In genomic region chr19:41325640-41325946, GRCh38 we compare ENCODE assay signal across 10 cellular contexts. TPM values are rescaled to one million over a fixed set of nuclear protein-coding genes. Genes with fewer than 3 reads are reported as not detected.
DNase-seq lines count a peak whose midpoint lies in the region; ATAC-seq and TF ChIP-seq lines count a peak whose summit lies in the region.
"Had no signal": no experiment of that assay in that cellular context is flagged by ENCODE, and none has a peak within 500 bp of the region (broad histone marks: within the 10 kb centered on the region; RNA-seq: fewer than 3 reads in every experiment).

No MANE protein-coding gene starts in this region.

- H2AFZ ChIP-seq in neural progenitor cell (replicated peaks) = no peak overlapping the region

- peak overlapping the region; percentile 12 for H3K4me3 ChIP-seq in AG04449 (ENCODE audit: low read depth, low read length)
- peak overlapping the region; percentile 5 to 33; a peak in 3 of 4 replicates for H3K4me3 ChIP-seq in Panc1 (ENCODE audit: low read depth in 2 of 2, low read length in 2 of 2)
- H3K4me3 ChIP-seq in neural progenitor cell = peak overlapping the region; percentile 46

- H3K4me2 ChIP-seq in neural progenitor cell = peak overlapping the region; percentile 87

- POLR2A ChIA-PET in AG04449 (lab: Yijun Ruan, JAX) = interaction anchor here (0.7 kb wide), 2 partner anchors 23 to 535 kb away, joined by 3 to 4 read pairs; partner anchors contain the start of gene RPS19
- POLR2A ChIA-PET in Panc1 (lab: Charles Lee) = no interaction called here

- CTCF ChIA-PET in AG04449 (lab: Yijun Ruan, JAX) (interaction anchor here (1.2 to 7.9 kb wide), 3 partner anchors 18 to 30 kb away, joined by 3 to 53 read pairs (median 4); no protein-coding TSS in a partner anchor), Panc1 (lab: Charles Lee) (interaction anchor here (0.7 kb wide), 1 partner anchor 98 kb away, joined by 10 read pairs; no protein-coding TSS in a partner anchor)

- TF ChIP-seq CTCF in AG04449 (IDR thresholded peaks at IDR 0.05; ENCODE audit: insufficient read depth, low read length, missing control alignments) (no peak), Panc1 (IDR thresholded peaks at IDR 0.05) (no peak), neural progenitor cell (IDR thresholded peaks at IDR 0.05) (no peak)

- H3K27me3 ChIP-seq in Panc1 (ENCODE audit: control insufficient read depth, insufficient read depth, low read length) = no peaks in the 10 kb centered on the region
- peaks cover 12% of the 10 kb centered on the region for H3K27me3 ChIP-seq in neural progenitor cell

- no peak for ATAC-seq in Panc1
- no peak for ATAC-seq in GM21526 (IDR thresholded peaks at IDR 0.05; ENCODE audit: low FRiP score, unreplicated experiment)

- H3K4me1 Mint-ChIP-seq in neural progenitor cell = peaks cover 48% of the 10 kb centered on the region

- no peaks in the 10 kb centered on the region for H3K9me3 Mint-ChIP-seq in neural progenitor cell

- H3K4me3 Mint-ChIP-seq in neural progenitor cell = peak overlapping the region; percentile 76

- BruUV-seq in Panc1 (replicated peaks; lab: Mats Ljungman, UMichigan) = no TSS peak

- no peak overlapping the region for H3K27ac Mint-ChIP-seq in neural progenitor cell

- peaks cover 11% of the 10 kb centered on the region for H3K27me3 Mint-ChIP-seq in neural progenitor cell (ENCODE audit: insufficient read depth, low read depth)

- peaks cover 21% of the 10 kb centered on the region for H4K20me1 ChIP-seq in neural progenitor cell (ENCODE audit: low read depth)

- peak overlapping the region; percentile 10 for H3K9ac ChIP-seq in neural progenitor cell

- peak overlapping the region; percentile 71 for H3K27ac ChIP-seq in Panc1 (ENCODE audit: low read length)
- H3K27ac ChIP-seq in epithelial cell of prostate = peak overlapping the region; percentile 76
- H3K27ac ChIP-seq in neural progenitor cell = no peak overlapping the region

- H3K36me3 ChIP-seq in Panc1 (ENCODE audit: control insufficient read depth, insufficient read depth, low read length) (no peaks in the 10 kb centered on the region), neural progenitor cell (no peaks in the 10 kb centered on the region)

- DNase-seq in AG04449 (ENCODE audit: low read depth, low spot score) = no peak
- no peak for DNase-seq in Panc1 (ENCODE audit: low read depth, low spot score)
- no peak for DNase-seq in epithelial cell of prostate (ENCODE audit: low read depth, low spot score)
- DNase-seq in neural progenitor cell (ENCODE audit: low spot score) = no peak
- no peak for DNase-seq in NCI-H524 (lab: John Stamatoyannopoulos, UW)
- DNase-seq in OCI-M1 (lab: John Stamatoyannopoulos, UW) = no peak
- DNase-seq in stimulated activated CD4-positive, alpha-beta T cell treated with anti-CD3 and anti-CD28 coated beads, Interleukin-1b, Interleukin-23, amount 100 ng/mL, for 48 hours = no peak
- DNase-seq: activated naive CD4-positive, alpha-beta T cell treated with anti-CD3 and anti-CD28 coated beads, Interleukin-2, amount 50 U/mL, for 16 hours; DMS79 had no signal

- no peaks in the 10 kb centered on the region for H3K79me2 ChIP-seq in neural progenitor cell (ENCODE audit: low read depth)

- in situ Hi-C loops in Panc1 (cut with HindIII; ENCODE audit: low pct_unique_long_range_greater_than_20kb, low sequenced_read_pairs) = no loop called here

- peaks cover 51% of the 10 kb centered on the region for H3K4me1 ChIP-seq in Panc1 (ENCODE audit: control insufficient read depth, insufficient read depth, low read length)
- peaks cover 18% of the 10 kb centered on the region for H3K4me1 ChIP-seq in neural progenitor cell

- intact Hi-C loops in Panc1 (cut with micrococcal nuclease; ENCODE audit: unreplicated experiment) = no loop called here

- H3K36me3 Mint-ChIP-seq in neural progenitor cell = no peaks in the 10 kb centered on the region

- H3K9me3 ChIP-seq in Panc1 (ENCODE audit: control insufficient read depth, insufficient read depth, low read depth, low read length) (no peaks in the 10 kb centered on the region), neural progenitor cell (ENCODE audit: low read depth) (no peaks in the 10 kb centered on the region)

- H3F3A ChIP-seq in neural progenitor cell (ENCODE audit: low read depth) = peaks cover 21% of the 10 kb centered on the region

RNA-seq across cellular contexts. Expression of gene CCDC97, which starts 15.6 kb away (rescaled TPM):
- 25.5 TPM for total RNA-seq in Panc1 (2021; ENCODE audit: unreplicated experiment)
- polyA plus RNA-seq in Panc1 (2012; ENCODE audit: insufficient read length) = 23.1 TPM
- total RNA-seq in neural progenitor cell (ENCODE audit: low replicate concordance) = 14.1 and 19.1 TPM in 2 replicates

RNA-seq across cellular contexts. Expression of gene TGFB1, which starts 28.1 kb away (rescaled TPM):
- total RNA-seq in Panc1 (2021; ENCODE audit: unreplicated experiment) = 42.6 TPM
- polyA plus RNA-seq in Panc1 (2012; ENCODE audit: insufficient read length) = 57.9 TPM
- 0.65 and 1.3 TPM in 2 replicates for total RNA-seq in neural progenitor cell (ENCODE audit: low replicate concordance)

RNA-seq across cellular contexts. Expression of gene B9D2, which starts 38.4 kb away (rescaled TPM):
- total RNA-seq in Panc1 (2021; ENCODE audit: unreplicated experiment) (7.1 TPM), neural progenitor cell (ENCODE audit: low replicate concordance) (2.5 and 5.5 TPM in 2 replicates)
- 9.8 TPM for polyA plus RNA-seq in Panc1 (2012; ENCODE audit: insufficient read length)

RNA-seq across cellular contexts. Expression of gene TMEM91, which starts 50.7 kb away (rescaled TPM):
- total RNA-seq in Panc1 (2021; ENCODE audit: unreplicated experiment) (4.4 TPM), neural progenitor cell (ENCODE audit: low replicate concordance) (4.5 and 10.7 TPM in 2 replicates)
- 4.3 TPM for polyA plus RNA-seq in Panc1 (2012; ENCODE audit: insufficient read length)

Comparison
In these comparisons a context has a peak if more than half of its experiments do, and no peak if none do; other contexts are left out.
1. RNA of gene TGFB1, which starts 28.1 kb away (total RNA-seq): 42.6 TPM in Panc1 (single experiment); 0.65 to 1.3 TPM in neural progenitor cell; every median in the first group is over 10 times any median in the second.
2. Peak in every context shown above with its lines, with median percentiles within 50 percentile points of each other: H3K4me3 ChIP-seq.